ENCODE assay signal across 8 cellular contexts in the genomic region with DNA sequence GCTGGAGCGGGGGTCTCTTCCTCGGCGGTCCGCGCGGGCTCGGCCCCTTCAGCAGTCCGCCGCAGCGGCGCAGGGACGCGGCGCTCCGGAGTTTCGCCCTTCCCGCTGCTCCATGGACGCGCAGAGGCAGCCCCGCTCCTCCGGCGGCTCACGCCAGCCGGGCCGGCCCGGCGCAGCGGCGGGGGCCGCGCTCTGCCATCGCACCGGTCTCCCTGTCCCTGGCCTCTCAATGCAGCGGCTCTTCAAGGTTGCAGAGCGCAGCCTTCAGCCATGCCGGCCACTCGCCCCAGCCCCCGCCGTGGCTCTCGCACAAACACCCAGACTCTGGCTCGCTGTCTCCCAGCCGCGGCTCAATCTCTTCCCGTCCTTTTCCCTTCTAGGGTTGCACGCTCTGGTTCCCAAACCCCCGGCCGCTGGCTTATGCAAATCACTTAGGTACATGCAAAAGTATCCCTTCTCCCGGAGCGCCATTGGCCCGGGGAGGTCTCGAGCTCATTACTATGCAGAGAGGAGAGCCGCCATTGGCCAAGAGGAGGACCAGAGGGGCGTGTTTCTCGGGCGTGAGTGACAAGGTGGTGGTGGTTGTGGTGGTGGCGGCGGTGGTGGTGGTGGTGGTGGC. TPM values are rescaled to one million over a fixed set of nuclear protein-coding genes. Genes with fewer than 3 reads are reported as not detected.
DNase-seq lines count a peak whose midpoint lies in the region; ATAC-seq and TF ChIP-seq lines count a peak whose summit lies in the region.

A gene with protein sequence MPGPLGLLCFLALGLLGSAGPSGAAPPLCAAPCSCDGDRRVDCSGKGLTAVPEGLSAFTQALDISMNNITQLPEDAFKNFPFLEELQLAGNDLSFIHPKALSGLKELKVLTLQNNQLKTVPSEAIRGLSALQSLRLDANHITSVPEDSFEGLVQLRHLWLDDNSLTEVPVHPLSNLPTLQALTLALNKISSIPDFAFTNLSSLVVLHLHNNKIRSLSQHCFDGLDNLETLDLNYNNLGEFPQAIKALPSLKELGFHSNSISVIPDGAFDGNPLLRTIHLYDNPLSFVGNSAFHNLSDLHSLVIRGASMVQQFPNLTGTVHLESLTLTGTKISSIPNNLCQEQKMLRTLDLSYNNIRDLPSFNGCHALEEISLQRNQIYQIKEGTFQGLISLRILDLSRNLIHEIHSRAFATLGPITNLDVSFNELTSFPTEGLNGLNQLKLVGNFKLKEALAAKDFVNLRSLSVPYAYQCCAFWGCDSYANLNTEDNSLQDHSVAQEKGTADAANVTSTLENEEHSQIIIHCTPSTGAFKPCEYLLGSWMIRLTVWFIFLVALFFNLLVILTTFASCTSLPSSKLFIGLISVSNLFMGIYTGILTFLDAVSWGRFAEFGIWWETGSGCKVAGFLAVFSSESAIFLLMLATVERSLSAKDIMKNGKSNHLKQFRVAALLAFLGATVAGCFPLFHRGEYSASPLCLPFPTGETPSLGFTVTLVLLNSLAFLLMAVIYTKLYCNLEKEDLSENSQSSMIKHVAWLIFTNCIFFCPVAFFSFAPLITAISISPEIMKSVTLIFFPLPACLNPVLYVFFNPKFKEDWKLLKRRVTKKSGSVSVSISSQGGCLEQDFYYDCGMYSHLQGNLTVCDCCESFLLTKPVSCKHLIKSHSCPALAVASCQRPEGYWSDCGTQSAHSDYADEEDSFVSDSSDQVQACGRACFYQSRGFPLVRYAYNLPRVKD (minus strand): TSS at position 393 of the 619 bp plus-strand sequence. CDS start 488 bp downstream, outside the sequence.

- WGBS in HUES64, result under 1% methylated on average over 56 of the region's 57 CpGs

- peak within 1 kb of the TSS; percentile 89 for H2AFZ ChIP-seq in PC-3 (ENCODE audit: low read length)

- POLR2A ChIA-PET in PC-3 (lab: Charles Lee; ENCODE audit: unreplicated experiment), result interaction anchor here (0.6 to 1.1 kb wide), 11 partner anchors 8 to 299 kb away, joined by 3 to 19 read pairs (median 6); no protein-coding TSS in a partner anchor

- H3K9me3 ChIP-seq in HUES64 (ENCODE audit: insufficient read depth, low read depth, low read length) (no peaks in the 10 kb centered on the region), PC-3 (ENCODE audit: low read length) (no peaks in the 10 kb centered on the region), mucosa of rectum (ENCODE audit: control insufficient read depth in 2 of 2, low read length in 2 of 2) (no peaks in the 10 kb centered on the region)

- peak; percentile 93 for ATAC-seq in GM21526 (IDR thresholded peaks at IDR 0.05; ENCODE audit: low FRiP score, unreplicated experiment)
- peak; percentile 79 for ATAC-seq in PC-3
- peak; percentile 90 for ATAC-seq in esophagus mucosa

- H3K9ac ChIP-seq in HUES64 (ENCODE audit: low read depth, low read length) (peak within 1 kb of the TSS; percentile 89), PC-3 (ENCODE audit: low read length) (peak within 1 kb of the TSS; percentile 66), mucosa of rectum (ENCODE audit: low read depth in 1 of 2, low read length in 2 of 2) (peak within 1 kb of the TSS; percentile 57 to 89)

- H3K36me3 ChIP-seq in HUES64 (ENCODE audit: insufficient read depth, low read length) (no peaks in the 10 kb centered on the region), PC-3 (ENCODE audit: low read depth, low read length) (no peaks in the 10 kb centered on the region), mucosa of rectum (ENCODE audit: control insufficient read depth in 2 of 2, insufficient read depth in 2 of 2, low read length in 2 of 2) (no peaks in the 10 kb centered on the region)

- DNase-seq in COLO829 (ENCODE audit: low spot score) (peak; percentile 79), PC-3 (peak; percentile 95)
- peak; percentile 77 for DNase-seq in activated T-cell treated with anti-CD3 and anti-CD28 coated beads, Interleukin-2, amount 50 U/mL, for 48 hours
- peak; percentile 26 to 46 for DNase-seq in stimulated activated CD8-positive, alpha-beta memory T cell treated with anti-CD3 and anti-CD28 coated beads, Interleukin-4, amount 100 ng/mL, for 4 hours (ENCODE audit: low read depth in 2 of 2, low spot score in 1 of 2)

- H3K4me2 ChIP-seq in PC-3 (ENCODE audit: low read length), result peak within 1 kb of the TSS; percentile 94

- no peaks in the 10 kb centered on the region for H4K20me1 ChIP-seq in PC-3 (ENCODE audit: low read length)

- no TSS peak for BruUV-seq in PC-3 (replicated peaks; lab: Mats Ljungman, UMichigan)

- no peaks in the 10 kb centered on the region for H3F3A ChIP-seq in PC-3 (ENCODE audit: low read length, unreplicated experiment)

- H3K27ac ChIP-seq in HUES64 (ENCODE audit: low read depth, low read length), result peak within 1 kb of the TSS; percentile 92; the same call in 1 of the 2 replicates
- peak within 1 kb of the TSS; percentile 27; the same call in 1 of the 2 replicates for H3K27ac ChIP-seq in PC-3 (ENCODE audit: low read length)
- H3K27ac ChIP-seq in mucosa of rectum (ENCODE audit: low read depth in 2 of 2, low read length in 2 of 2), result peak within 1 kb of the TSS; percentile 90 to 91

- H3K4me3 ChIP-seq in HUES64 (ENCODE audit: low read length), result peak within 1 kb of the TSS; percentile 95
- peak within 1 kb of the TSS; percentile 81 for H3K4me3 ChIP-seq in PC-3 (ENCODE audit: low read length)
- H3K4me3 ChIP-seq in mucosa of rectum (ENCODE audit: low read length in 2 of 2), result peak within 1 kb of the TSS; percentile 80 to 93

- H3K27me3 ChIP-seq in HUES64 (ENCODE audit: insufficient read depth, low read length) (no peaks in the 10 kb centered on the region), PC-3 (ENCODE audit: low read length) (no peaks in the 10 kb centered on the region), mucosa of rectum (ENCODE audit: control insufficient read depth in 2 of 2, insufficient read depth in 2 of 2, low read length in 2 of 2) (peaks cover 0 to 2% of the 10 kb centered on the region in 2 donors)

- CTCF ChIA-PET in PC-3 (lab: Charles Lee), result interaction anchor here (0.6 to 1.0 kb wide), 5 partner anchors 13 to 176 kb away, joined by 3 to 9 read pairs (median 3); no protein-coding TSS in a partner anchor

- no peaks in the 10 kb centered on the region for H3K9me2 ChIP-seq in PC-3 (replicated peaks; ENCODE audit: low read length)

- no peak for TF ChIP-seq CTCF in PC-3 (conservative IDR thresholded peaks at IDR 0.05; ENCODE audit: low read depth, low read length)

- H3K79me2 ChIP-seq in PC-3 (ENCODE audit: low read length), result peaks cover 42% of the 10 kb centered on the region

- intact Hi-C loops in PC-3 (cut with micrococcal nuclease), result loop anchor here (1.0 to 5.0 kb wide), 2 partner anchors 77 to 175 kb away; no protein-coding TSS in a partner anchor

- H3K4me1 ChIP-seq in HUES64 (ENCODE audit: insufficient read depth, low read length) (peaks cover 35% of the 10 kb centered on the region), PC-3 (ENCODE audit: insufficient read depth, low read length) (peaks cover 36% of the 10 kb centered on the region), mucosa of rectum (ENCODE audit: control insufficient read depth in 2 of 2, insufficient read depth in 2 of 2, low read length in 2 of 2) (peaks cover 8 to 29% of the 10 kb centered on the region in 2 donors)

RNA-seq across cellular contexts. Expression of the gene that starts here (rescaled TPM):
- 42.3 TPM for polyA plus RNA-seq in HUES64 (2013, experiment 1 of 2)
- 45.0 TPM for polyA plus RNA-seq in HUES64 (2013, experiment 2 of 2)
- total RNA-seq in PC-3 (2014; rRNA removed), result 13.5 and 14.5 TPM in 2 replicates
- 22.8 TPM for total RNA-seq in esophagus mucosa

Comparison
In these comparisons a context has a peak if more than half of its experiments do, and no peak if none do; other contexts are left out.
1. Peak in every context shown above with its lines: DNase-seq, ATAC-seq, H3K4me3 ChIP-seq and H3K27ac ChIP-seq.
2. DNase-seq: peak in every context shown above with its lines; median percentile 95 in PC-3; 79 in COLO829; 77 in activated T-cell treated with anti-CD3 and anti-CD28 coated beads, Interleukin-2, amount 50 U/mL, for 48 hours; 36 in stimulated activated CD8-positive, alpha-beta memory T cell treated with anti-CD3 and anti-CD28 coated beads, Interleukin-4, amount 100 ng/mL, for 4 hours.
3. H3K27ac ChIP-seq: peak in every context shown above with its lines; median percentile 92 in HUES64; 90 in mucosa of rectum; 27 in PC-3.